Comparison of ENCODE assay signal across 17 cellular contexts in genomic region chr6:63615590-63615989, GRCh38. TPM values are rescaled to one million over a fixed set of nuclear protein-coding genes. Genes with fewer than 3 reads are reported as not detected.
DNase-seq lines count a peak whose midpoint lies in the region; ATAC-seq and TF ChIP-seq lines count a peak whose summit lies in the region.
"Had no signal": no experiment of that assay in that cellular context is flagged by ENCODE, and none has a peak within 500 bp of the region (broad histone marks: within the 10 kb centered on the region; RNA-seq: fewer than 3 reads in every experiment).

No MANE protein-coding gene starts in this region.

- no peak overlapping the region for H2BK20ac ChIP-seq in IMR-90 (ENCODE audit: low read depth, low read length)

- no peak overlapping the region for H4K8ac ChIP-seq in IMR-90 (ENCODE audit: low read depth in 2 of 2, low read length in 2 of 2)
- no peak overlapping the region for H4K8ac ChIP-seq in neuronal stem cell (ENCODE audit: low read depth, low read length)

- H3K4me1 Mint-ChIP-seq in activated naive CD8-positive, alpha-beta T cell treated with anti-CD3 and anti-CD28 coated beads for 36 hours, result no peaks in the 10 kb centered on the region
- H3K4me1 Mint-ChIP-seq: B cell had no signal

- no peaks in the 10 kb centered on the region for H3K36me3 Mint-ChIP-seq in activated naive CD8-positive, alpha-beta T cell treated with anti-CD3 and anti-CD28 coated beads for 36 hours
- H3K36me3 Mint-ChIP-seq: CD8-positive, alpha-beta T cell; IgD-negative memory B cell had no signal

- no peaks in the 10 kb centered on the region for H3K9me3 Mint-ChIP-seq in activated naive CD8-positive, alpha-beta T cell treated with anti-CD3 and anti-CD28 coated beads for 36 hours
- H3K9me3 Mint-ChIP-seq: CD8-positive, alpha-beta T cell; H9; IgD-negative memory B cell had no signal

- no peak overlapping the region for H3K27ac Mint-ChIP-seq in activated naive CD8-positive, alpha-beta T cell treated with anti-CD3 and anti-CD28 coated beads for 36 hours
- H3K27ac Mint-ChIP-seq: B cell; CD8-positive, alpha-beta T cell; H9; IgD-negative memory B cell had no signal

- H2AK5ac ChIP-seq in IMR-90 (ENCODE audit: low read depth, low read length) (no peak overlapping the region), neuronal stem cell (ENCODE audit: low read depth, low read length) (no peak overlapping the region)

- TF ChIP-seq CTCF in IMR-90 (conservative IDR thresholded peaks at IDR 0.05; ENCODE audit: low read depth, low read length) (no peak), fibroblast of mammary gland (conservative IDR thresholded peaks at IDR 0.05; ENCODE audit: control insufficient read depth, insufficient read depth, low read depth, low read length) (no peak)

- peaks cover 9% of the 10 kb centered on the region for H3K27me3 Mint-ChIP-seq in activated naive CD8-positive, alpha-beta T cell treated with anti-CD3 and anti-CD28 coated beads for 36 hours
- H3K27me3 Mint-ChIP-seq: IgD-negative memory B cell had no signal

- in situ Hi-C loops in IMR-90 (cut with MboI; ENCODE audit: low sequenced_read_pairs), result no loop called here

- H3K27ac ChIP-seq in IMR-90 (ENCODE audit: insufficient read depth, low read length) (no peak overlapping the region), neuronal stem cell (replicated peaks; ENCODE audit: low read length) (no peak overlapping the region)
- H3K27ac ChIP-seq: BLaER1 treated with 17β-estradiol and CSF1 and Interleukin-3, amounts not matched to agents 10 nM and 100 nM; HL-60 had no signal

- H3K4me3 Mint-ChIP-seq in activated naive CD8-positive, alpha-beta T cell treated with anti-CD3 and anti-CD28 coated beads for 36 hours, result no peak overlapping the region
- H3K4me3 Mint-ChIP-seq: B cell; CD8-positive, alpha-beta T cell; H9; IgD-negative memory B cell had no signal

- H3K9me1 ChIP-seq in IMR-90 (ENCODE audit: insufficient read depth, low read length), result no peaks in the 10 kb centered on the region

- H3K9ac ChIP-seq in IMR-90 (ENCODE audit: low read depth, low read length) (no peak overlapping the region), neuronal stem cell (ENCODE audit: low read depth, low read length, poor library complexity) (no peak overlapping the region)
- H3K9ac ChIP-seq: BLaER1 treated with 17β-estradiol and CSF1 and Interleukin-3, amounts not matched to agents 10 nM and 100 nM had no signal

- no peak for TF ChIP-seq POLR2A in IMR-90 (IDR thresholded peaks at IDR 0.05; ENCODE audit: low read depth, low read length)

- H3K23ac ChIP-seq in IMR-90 (ENCODE audit: low read depth, low read length) (no peak overlapping the region), neuronal stem cell (ENCODE audit: low read depth, low read length, poor library complexity) (no peak overlapping the region)

- no peak overlapping the region for H4K5ac ChIP-seq in IMR-90 (ENCODE audit: low read depth, low read length)

- no peak overlapping the region for H2BK15ac ChIP-seq in IMR-90 (ENCODE audit: low read depth, low read length)
- no peak overlapping the region for H2BK15ac ChIP-seq in neuronal stem cell (ENCODE audit: low read length)

- H3K18ac ChIP-seq in IMR-90 (ENCODE audit: low read depth, low read length), result no peak overlapping the region
- H3K18ac ChIP-seq in neuronal stem cell (ENCODE audit: low read length), result no peak overlapping the region

- H4K91ac ChIP-seq in IMR-90 (ENCODE audit: insufficient read depth, low read depth, low read length) (no peak overlapping the region), neuronal stem cell (ENCODE audit: low read depth, low read length, poor library complexity) (no peak overlapping the region)

- no peak overlapping the region for H3K56ac ChIP-seq in IMR-90 (ENCODE audit: extremely low read depth, insufficient read depth, low read length)

- no peak overlapping the region for H2AK9ac ChIP-seq in IMR-90 (replicated peaks; ENCODE audit: low read depth, low read length, poor library complexity)

- BruUV-seq in IMR-90 (replicated peaks; lab: Mats Ljungman, UMichigan), result no TSS peak

- no peak; the same call in 1 of the 2 replicates for ATAC-seq in IMR-90 (ENCODE audit: low read depth)
- ATAC-seq: CD8-positive, alpha-beta T cell had no signal

- no peaks in the 10 kb centered on the region for H3K79me1 ChIP-seq in IMR-90 (ENCODE audit: low read depth in 1 of 2, low read length in 2 of 2)
- H3K79me1 ChIP-seq in neuronal stem cell (ENCODE audit: low read depth, low read length), result no peaks in the 10 kb centered on the region

- H3K27me3 ChIP-seq in IMR-90 (ENCODE audit: control insufficient read depth, insufficient read depth, low read length) (peaks cover 3% of the 10 kb centered on the region), neuronal stem cell (ENCODE audit: control insufficient read depth in 3 of 3, insufficient read depth in 3 of 3, low read depth in 1 of 3, low read length in 3 of 3) (no peaks in the 10 kb centered on the region)
- H3K27me3 ChIP-seq: BLaER1 treated with 17β-estradiol and CSF1 and Interleukin-3, amounts not matched to agents 10 nM and 100 nM had no signal

- no peak overlapping the region for H2BK120ac ChIP-seq in IMR-90 (ENCODE audit: low read depth, low read length)
- H2BK120ac ChIP-seq in neuronal stem cell (ENCODE audit: low read depth, low read length), result no peak overlapping the region

- dilution Hi-C loops in IMR-90 (cut with HindIII; ENCODE audit: low sequenced_read_pairs, unreplicated experiment), result no loop called here

- no CpG with 5 or more reads among the region's 1 CpG for WGBS in IMR-90 (ENCODE audit: extremely low coverage in 2 of 2, insufficient read length in 1 of 2), 2 experiments
- WGBS in neuronal stem cell (ENCODE audit: extremely low coverage in 2 of 2, insufficient read length in 2 of 2, insufficient replicate concordance in 1 of 2), 2 donors, result no CpG with 5 or more reads among the region's 1 CpG

- no peaks in the 10 kb centered on the region for H3K9me3 ChIP-seq in IMR-90 (ENCODE audit: control insufficient read depth, insufficient read depth, low read length)
- H3K9me3 ChIP-seq in neuronal stem cell (replicated peaks in 1 of 2; ENCODE audit: control insufficient read depth in 2 of 2, insufficient read depth in 1 of 2, low read depth in 1 of 2, low read length in 2 of 2), result no peaks in the 10 kb centered on the region
- H3K9me3 ChIP-seq: BLaER1 treated with 17β-estradiol and CSF1 and Interleukin-3, amounts not matched to agents 10 nM and 100 nM had no signal

- H3K4me2 ChIP-seq in IMR-90 (ENCODE audit: low read depth, low read length), result no peak overlapping the region
- H3K4me2 ChIP-seq in neuronal stem cell (ENCODE audit: insufficient read depth, low read length, poor library complexity, severe bottlenecking), result no peak overlapping the region
- H3K4me2 ChIP-seq: BLaER1 treated with 17β-estradiol and CSF1 and Interleukin-3, amounts not matched to agents 10 nM and 100 nM had no signal

- H3K36me3 ChIP-seq in IMR-90 (ENCODE audit: control insufficient read depth, insufficient read depth, low read length) (no peaks in the 10 kb centered on the region), neuronal stem cell (replicated peaks in 1 of 2; ENCODE audit: control insufficient read depth in 2 of 2, insufficient read depth in 2 of 2, low read length in 2 of 2) (no peaks in the 10 kb centered on the region)
- H3K36me3 ChIP-seq: BLaER1 treated with 17β-estradiol and CSF1 and Interleukin-3, amounts not matched to agents 10 nM and 100 nM had no signal

- H2AFZ ChIP-seq in IMR-90 (replicated peaks; ENCODE audit: low read length, poor library complexity), result no peak overlapping the region
- H2AFZ ChIP-seq in neuronal stem cell (ENCODE audit: low read length), result peak overlapping the region; percentile 51

- H4K20me1 ChIP-seq in IMR-90 (ENCODE audit: insufficient read depth, low read length), result no peaks in the 10 kb centered on the region
- H4K20me1 ChIP-seq: BLaER1 treated with 17β-estradiol and CSF1 and Interleukin-3, amounts not matched to agents 10 nM and 100 nM had no signal

- H2BK12ac ChIP-seq in neuronal stem cell (ENCODE audit: low read length), result no peak overlapping the region

- no peaks in the 10 kb centered on the region for H3K4me1 ChIP-seq in IMR-90 (ENCODE audit: control insufficient read depth, insufficient read depth, low read length)
- peaks cover 0 to 4% of the 10 kb centered on the region in 2 donors for H3K4me1 ChIP-seq in neuronal stem cell (ENCODE audit: control insufficient read depth in 2 of 2, insufficient read depth in 1 of 2, low read depth in 1 of 2, low read length in 2 of 2)

- H3K14ac ChIP-seq in IMR-90 (replicated peaks; ENCODE audit: low read depth, low read length), result no peak overlapping the region
- H3K14ac ChIP-seq in neuronal stem cell (ENCODE audit: low read length), result no peak overlapping the region

- POLR2A ChIA-PET in IMR-90 (lab: Charles Lee; ENCODE audit: unreplicated experiment), result interaction anchor here (0.7 kb wide), 1 partner anchor 9 kb away, joined by 3 read pairs; no protein-coding TSS in a partner anchor

- intact Hi-C loops in IMR-90 (cut with micrococcal nuclease), result no loop called here

- CTCF ChIA-PET in IMR-90 (lab: Yijun Ruan, JAX), result no interaction called here

- no peak for TF ChIP-seq RAD21 in IMR-90 (IDR thresholded peaks at IDR 0.05; ENCODE audit: low read length)

- H3K4me3 ChIP-seq in IMR-90 (ENCODE audit: insufficient read depth, low read depth, low read length) (no peak overlapping the region), fibroblast of mammary gland (ENCODE audit: control insufficient read depth, low read depth, low read length) (no peak overlapping the region), neuronal stem cell (ENCODE audit: low read length in 2 of 2) (no peak overlapping the region)
- H3K4me3 ChIP-seq: BLaER1 treated with 17β-estradiol and CSF1 and Interleukin-3, amounts not matched to agents 10 nM and 100 nM had no signal

- peak; percentile 20 for DNase-seq in ELR (ENCODE audit: low read depth)
- peak; percentile 27 for DNase-seq in IMR-90
- peak; percentile 33 for DNase-seq in fibroblast of mammary gland (ENCODE audit: low read depth)
- DNase-seq in neuronal stem cell (ENCODE audit: low spot score), result no peak
- DNase-seq in middle frontal gyrus (ENCODE audit: extremely low spot score, low spot score), result no peak
- DNase-seq in activated naive CD8-positive, alpha-beta T cell treated with anti-CD3 and anti-CD28 coated beads for 36 hours, result no peak
- DNase-seq in NOMO-1 (lab: John Stamatoyannopoulos, UW; ENCODE audit: unreplicated experiment in 2 of 2), result no peak
- DNase-seq: CD8-positive, alpha-beta T cell; COR-L47; DMS 273 treated with DMSO at 0.1 percent for 48 hours; GDM1; H9; KG1 had no signal

- no peak overlapping the region for H2BK5ac ChIP-seq in IMR-90 (ENCODE audit: low read depth, low read length, poor library complexity, severe bottlenecking)
- H2BK5ac ChIP-seq in neuronal stem cell (ENCODE audit: low read length), result no peak overlapping the region

- no peak overlapping the region for H3K4ac ChIP-seq in IMR-90 (ENCODE audit: low read depth, low read length)
- H3K4ac ChIP-seq in neuronal stem cell (ENCODE audit: low read length), result no peak overlapping the region

RNA-seq across cellular contexts. Expression of gene PHF3, which starts 20.0 kb away (rescaled TPM):
- 27.8 and 46.9 TPM in 2 replicates for total RNA-seq in IMR-90 (2012; rRNA removed)
- 5.4 and 5.6 TPM in 2 replicates for polyA plus RNA-seq in IMR-90 (2012; rRNA removed)
- 1.0 and 1.2 TPM in 2 replicates for polyA plus RNA-seq in IMR-90 (2012; cell fraction: cytosol; rRNA removed)
- polyA plus RNA-seq in IMR-90 (2012; cell fraction: nucleus; rRNA removed; ENCODE audit: low replicate concordance), result 1.3 and 10.1 TPM in 2 replicates
- 35.4 TPM for polyA plus RNA-seq in neuronal stem cell (2013, experiment 1 of 2)
- 35.9 TPM for polyA plus RNA-seq in neuronal stem cell (2013, experiment 2 of 2)
- 10 to 100 TPM; 46.2 to 48.5 TPM for total RNA-seq in activated naive CD8-positive, alpha-beta T cell treated with anti-CD3 and anti-CD28 coated beads for 36 hours

RNA-seq across cellular contexts. Expression of gene PTP4A1, which starts 43.3 kb away (rescaled TPM):
- total RNA-seq in IMR-90 (2012; rRNA removed), result 53.1 and 60.0 TPM in 2 replicates
- 16.2 and 31.2 TPM in 2 replicates for polyA plus RNA-seq in IMR-90 (2012; rRNA removed)
- 1.1 and 3.1 TPM in 2 replicates for polyA plus RNA-seq in IMR-90 (2012; cell fraction: cytosol; rRNA removed)
- polyA plus RNA-seq in IMR-90 (2012; cell fraction: nucleus; rRNA removed; ENCODE audit: low replicate concordance), result 1.3 and 21.9 TPM in 2 replicates
- 64.7 TPM for polyA plus RNA-seq in neuronal stem cell (2013, experiment 1 of 2)
- polyA plus RNA-seq in neuronal stem cell (2013, experiment 2 of 2), result 69.5 TPM
- total RNA-seq in activated naive CD8-positive, alpha-beta T cell treated with anti-CD3 and anti-CD28 coated beads for 36 hours, result 10 to 100 TPM; 79.6 to 82.0 TPM

Comparison
In these comparisons a context has a peak if more than half of its experiments do, and no peak if none do; other contexts are left out.
1. DNase-seq: peak in ELR (single experiment), IMR-90 (single experiment) and fibroblast of mammary gland (single experiment); none in neuronal stem cell (single experiment), middle frontal gyrus (single experiment), activated naive CD8-positive, alpha-beta T cell treated with anti-CD3 and anti-CD28 coated beads for 36 hours (single experiment) and NOMO-1 (0 of 2).